In genomic region chr21:32803651-32804050, GRCh38 we compare ENCODE assay signal across 17 cellular contexts. TPM values are rescaled to one million over a fixed set of nuclear protein-coding genes. Genes with fewer than 3 reads are reported as not detected.
DNase-seq lines count a peak whose midpoint lies in the region; ATAC-seq and TF ChIP-seq lines count a peak whose summit lies in the region.
"Had no signal": no experiment of that assay in that cellular context is flagged by ENCODE, and none has a peak within 500 bp of the region (broad histone marks: within the 10 kb centered on the region; RNA-seq: fewer than 3 reads in every experiment).

No MANE protein-coding gene starts in this region.

- DNase-seq in NOMO-1 treated with DMSO at 0.1 percent for 48 hours (lab: John Stamatoyannopoulos, UW; ENCODE audit: unreplicated experiment) (peak; percentile 37), NOMO-1 treated with dmso at 0.1 percent for 144 hours (lab: John Stamatoyannopoulos, UW; ENCODE audit: unreplicated experiment) (no peak), MV-4-11 (lab: John Stamatoyannopoulos, UW) (peak; percentile 68), choroid plexus epithelial cell (ENCODE audit: low read depth) (peak; percentile 64), renal cortical epithelial cell (ENCODE audit: low read depth) (peak; percentile 28), WTC11 (ENCODE audit: low spot score) (no peak), NCI-H2196 (lab: John Stamatoyannopoulos, UW; ENCODE audit: unreplicated experiment) (no peak)
- DNase-seq: CD4-positive, alpha-beta memory T cell; endodermal cell; H9; NCI-H187; NCI-H510A treated with DMSO at 0.1 percent for 48 hours; PC-3; stimulated activated naive CD4-positive, alpha-beta T cell; upper lobe of left lung had no signal

- CTCF ChIA-PET in WTC11 (lab: Charles Lee): interaction anchor here (1.7 kb wide), 1 partner anchor 137 kb away, joined by 4 read pairs; no protein-coding TSS in a partner anchor

- H3K4me3 Mint-ChIP-seq in WTC11: no peak overlapping the region
- H3K4me3 Mint-ChIP-seq: CD4-positive, alpha-beta memory T cell; central memory CD8-positive, alpha-beta T cell; endodermal cell; H9 had no signal

- no peak for ATAC-seq in GM21723 (IDR thresholded peaks at IDR 0.05; ENCODE audit: unreplicated experiment)
- ATAC-seq in WTC11: no peak
- ATAC-seq: PC-3 had no signal

- POLR2A ChIA-PET in WTC11 (lab: Charles Lee): no interaction called here

- H3K27me3 Mint-ChIP-seq in WTC11 (ENCODE audit: low read depth): no peaks in the 10 kb centered on the region
- H3K27me3 Mint-ChIP-seq: CD4-positive, alpha-beta memory T cell; central memory CD8-positive, alpha-beta T cell had no signal

- TF ChIP-seq CTCF in choroid plexus epithelial cell (conservative IDR thresholded peaks at IDR 0.05; ENCODE audit: low read depth, low read length) (no peak), WTC11 (IDR thresholded peaks at IDR 0.05) (no peak)

- no peak overlapping the region for H3K27ac Mint-ChIP-seq in WTC11
- H3K27ac Mint-ChIP-seq: endodermal cell, H9 had no signal

- H3K36me3 Mint-ChIP-seq in WTC11: no peaks in the 10 kb centered on the region

- no peaks in the 10 kb centered on the region for H3K9me3 Mint-ChIP-seq in WTC11
- H3K9me3 Mint-ChIP-seq: CD4-positive, alpha-beta memory T cell; central memory CD8-positive, alpha-beta T cell; endodermal cell; H9 had no signal

- H3K4me3 ChIP-seq in choroid plexus epithelial cell (ENCODE audit: low read depth, low read length): no peak overlapping the region
- H3K4me3 ChIP-seq: upper lobe of left lung had no signal

- peaks cover 20% of the 10 kb centered on the region for H3K4me1 Mint-ChIP-seq in WTC11
- H3K4me1 Mint-ChIP-seq: central memory CD8-positive, alpha-beta T cell had no signal

TF ChIP-seq in WTC11, 78 proteins besides CTCF, POLR2A, EP300 and RAD21:
- no peak for TF ChIP-seq GRHL2 (CRISPR knock-in tag; IDR thresholded peaks at IDR 0.05; ENCODE audit: insufficient replicate concordance, severe bottlenecking)
- no peak for TF ChIP-seq SMAD3 (CRISPR knock-in tag; IDR thresholded peaks at IDR 0.05; ENCODE audit: borderline replicate concordance)
- no peak for TF ChIP-seq ARID4B (CRISPR knock-in tag; IDR thresholded peaks at IDR 0.05; ENCODE audit: borderline replicate concordance)
- no peak for TF ChIP-seq KAT7 (CRISPR knock-in tag; IDR thresholded peaks at IDR 0.05; ENCODE audit: borderline replicate concordance)
- TF ChIP-seq AR (CRISPR knock-in tag; IDR thresholded peaks at IDR 0.05): no peak
- no peak for TF ChIP-seq ATF1 (CRISPR knock-in tag; IDR thresholded peaks at IDR 0.05)
- TF ChIP-seq ZNF532 (CRISPR knock-in tag; IDR thresholded peaks at IDR 0.05; ENCODE audit: borderline replicate concordance): no peak
- TF ChIP-seq ERG (CRISPR knock-in tag; IDR thresholded peaks at IDR 0.05): no peak
TF ChIP-seq in WTC11: peak in this region for 0.

RNA-seq across cellular contexts. Expression of gene PAXBP1, which starts 32.1 kb away (rescaled TPM):
- total RNA-seq in renal cortical epithelial cell (15.6 and 30.4 TPM in 2 replicates), WTC11 (2021) (69.1 to 75.6 TPM (median 72.0 TPM) in 3 replicates)

Comparison
In these comparisons a context has a peak if more than half of its experiments do, and no peak if none do; other contexts are left out.
1. DNase-seq: peak in NOMO-1 treated with DMSO at 0.1 percent for 48 hours (single experiment), MV-4-11 (single experiment), choroid plexus epithelial cell (single experiment) and renal cortical epithelial cell (single experiment); none in NOMO-1 treated with dmso at 0.1 percent for 144 hours (single experiment), WTC11 (single experiment) and NCI-H2196 (single experiment).